In genomic region chr14:24801024-24801423, GRCh38 we compare ENCODE assay signal across 33 cellular contexts.
DNase-seq lines count a peak whose midpoint lies in the region; ATAC-seq, FAIRE-seq and TF ChIP-seq lines count a peak whose summit lies in the region.
"Had no signal": no experiment of that assay in that cellular context is flagged by ENCODE, and none has a peak within 500 bp of the region (broad histone marks: within the 10 kb centered on the region; RNA-seq: fewer than 3 reads in every experiment).

No MANE protein-coding gene starts in this region.

- H3K9me3 ChIP-seq in HepG2 (ENCODE audit: low read length) (no peaks in the 10 kb centered on the region), right lobe of liver (no peaks in the 10 kb centered on the region)
- H3K9me3 ChIP-seq: A549; BE2C; BLaER1; BLaER1 treated with 17β-estradiol and CSF1 and Interleukin-3, amounts not matched to agents 10 nM and 100 nM; Caco-2 had no signal

- no peaks in the 10 kb centered on the region for H3K36me3 ChIP-seq in HepG2 (replicated peaks in 1 of 2; ENCODE audit: control insufficient read depth in 1 of 2, insufficient read depth in 2 of 2, low read length in 2 of 2)
- no peaks in the 10 kb centered on the region for H3K36me3 ChIP-seq in right lobe of liver
- H3K36me3 ChIP-seq: BE2C; BLaER1; BLaER1 treated with 17β-estradiol and CSF1 and Interleukin-3, amounts not matched to agents 10 nM and 100 nM had no signal

- H3K4me1 ChIP-seq in HepG2 (ENCODE audit: insufficient read depth, low read length) (peaks cover 32% of the 10 kb centered on the region), right lobe of liver (peaks cover 0 to 2% (median 0%) of the 10 kb centered on the region in 4 donors)
- H3K4me1 ChIP-seq: A549, BE2C, BLaER1 had no signal

- no peak overlapping the region for H3K4me3 Mint-ChIP-seq in activated T-cell treated with anti-CD3 and anti-CD28 coated beads, Interleukin-2, amount 50 U/mL, for 72 hours
- H3K4me3 Mint-ChIP-seq: B cell; CD14-positive monocyte; CD4-positive, alpha-beta T cell; CD4-positive, CD25-positive, alpha-beta regulatory T cell; CD8-positive, alpha-beta memory T cell; CD8-positive, alpha-beta T cell had no signal

- no peak for DNase-seq in activated T-cell treated with anti-CD3 and anti-CD28 coated beads, Interleukin-2, amount 50 U/mL, for 72 hours
- DNase-seq in activated T-cell treated with anti-CD3 and anti-CD28 coated beads, Interleukin-2, amount 50 U/mL, for 48 hours = no peak
- DNase-seq in HepG2 (ENCODE audit: low spot score) (no peak), right lobe of liver (no peak)
- DNase-seq: 8988T; ACHN; AML-193; BE2C; C1 segment of cervical spinal cord; Caco-2; Calu3; CD4-positive, alpha-beta memory T cell; CD4-positive, alpha-beta T cell; CD4-positive, CD25-positive, alpha-beta regulatory T cell; CD8-positive, alpha-beta memory T cell; CD8-positive, alpha-beta T cell; COR-L47; DMS 273 treated with DMSO at 0.1 percent for 48 hours; DMS153; DMS53; DMS79; DMS79 treated with DMSO at 0.1 percent for 48 hours; DND-41; EL had no signal

- H3K36me3 Mint-ChIP-seq in activated T-cell treated with anti-CD3 and anti-CD28 coated beads, Interleukin-2, amount 50 U/mL, for 72 hours (ENCODE audit: insufficient read depth in 2 of 2) = no peaks in the 10 kb centered on the region
- H3K36me3 Mint-ChIP-seq: CD14-positive monocyte; CD4-positive, alpha-beta memory T cell; CD4-positive, CD25-positive, alpha-beta regulatory T cell; CD8-positive, alpha-beta memory T cell; CD8-positive, alpha-beta T cell had no signal

- CTCF ChIA-PET in HepG2 (lab: Yijun Ruan, JAX; ENCODE audit: low intra/inter-chr PET ratio, low total read pairs) = no interaction called here

- H3K27me3 Mint-ChIP-seq in activated T-cell treated with anti-CD3 and anti-CD28 coated beads, Interleukin-2, amount 50 U/mL, for 72 hours (ENCODE audit: low read depth) = no peaks in the 10 kb centered on the region

- H3K4me2 ChIP-seq in HepG2 (ENCODE audit: low read depth, low read length) = no peak overlapping the region
- H3K4me2 ChIP-seq: A549; BLaER1; BLaER1 treated with 17β-estradiol and CSF1 and Interleukin-3, amounts not matched to agents 10 nM and 100 nM had no signal

- H3K27me3 ChIP-seq in HepG2 (ENCODE audit: control insufficient read depth in 1 of 2, insufficient read depth in 2 of 2, low read length in 2 of 2) = no peaks in the 10 kb centered on the region
- no peaks in the 10 kb centered on the region for H3K27me3 ChIP-seq in right lobe of liver
- H3K27me3 ChIP-seq: BE2C; BLaER1; BLaER1 treated with 17β-estradiol and CSF1 and Interleukin-3, amounts not matched to agents 10 nM and 100 nM had no signal

- no peak for FAIRE-seq in HepG2 (lab: Jason Lieb, UNC)
- FAIRE-seq: A204.1, A549, D721Med had no signal

- H3K9ac ChIP-seq in HepG2 (ENCODE audit: insufficient read depth, low read depth, low read length) = no peak overlapping the region
- H3K9ac ChIP-seq: BLaER1; BLaER1 treated with 17β-estradiol and CSF1 and Interleukin-3, amounts not matched to agents 10 nM and 100 nM had no signal

- ATAC-seq in activated T-cell treated with anti-CD3 and anti-CD28 coated beads, Interleukin-2, amount 50 U/mL, for 72 hours (replicated peaks in 1 of 2) = no peak
- ATAC-seq in HepG2 = no peak
- ATAC-seq in right lobe of liver = no peak
- ATAC-seq: A549; CD8-positive, alpha-beta T cell had no signal

- BruUV-seq in HepG2 (replicated peaks; lab: Mats Ljungman, UMichigan) = no TSS peak

- H3K9me3 Mint-ChIP-seq in activated T-cell treated with anti-CD3 and anti-CD28 coated beads, Interleukin-2, amount 50 U/mL, for 72 hours = no peaks in the 10 kb centered on the region
- H3K9me3 Mint-ChIP-seq: CD4-positive, alpha-beta T cell; CD8-positive, alpha-beta memory T cell; CD8-positive, alpha-beta T cell had no signal

- H3K79me2 ChIP-seq in HepG2 (ENCODE audit: insufficient read depth, low read length) = no peaks in the 10 kb centered on the region

- no peak overlapping the region for H3K4me3 ChIP-seq in HepG2 (replicated peaks in 1 of 3; ENCODE audit: insufficient read depth in 1 of 3, low read depth in 2 of 3, low read length in 3 of 3)
- H3K4me3 ChIP-seq in right lobe of liver = no peak overlapping the region
- H3K4me3 ChIP-seq: A549; BLaER1; BLaER1 treated with 17β-estradiol and CSF1 and Interleukin-3, amounts not matched to agents 10 nM and 100 nM had no signal

- TF ChIP-seq CTCF in HepG2 (CRISPR knock-in tag; IDR thresholded peaks at IDR 0.05) (no peak), right lobe of liver (IDR thresholded peaks at IDR 0.05) (no peak)

- no peak overlapping the region for H3K27ac ChIP-seq in HepG2 (ENCODE audit: extremely low read length, insufficient read depth, low read length)
- no peak overlapping the region for H3K27ac ChIP-seq in right lobe of liver
- H3K27ac ChIP-seq: 22Rv1; A549; BLaER1; BLaER1 treated with 17β-estradiol and CSF1 and Interleukin-3, amounts not matched to agents 10 nM and 100 nM; C4-2B had no signal

- POLR2A ChIA-PET in HepG2 (lab: Yijun Ruan, JAX) = no interaction called here

- no peak for TF ChIP-seq POLR2A in HepG2 (IDR thresholded peaks at IDR 0.05; ENCODE audit: insufficient read depth in 1 of 2, low read depth in 2 of 2, low read length in 2 of 2)
- TF ChIP-seq POLR2A in right lobe of liver (IDR thresholded peaks at IDR 0.05) = no peak

- 66% methylated on average over 1 of the region's 1 CpG for WGBS in HepG2 (ENCODE audit: low lambda C conversion rate)
- whole genome bisulfite sequencing in right lobe of liver (ENCODE audit: insufficient coverage, low coverage, low lambda C conversion rate, missing lambda C conversion rate) = 70% methylated on average over 1 of the region's 1 CpG

- peaks cover 6% of the 10 kb centered on the region for H3K4me1 Mint-ChIP-seq in activated T-cell treated with anti-CD3 and anti-CD28 coated beads, Interleukin-2, amount 50 U/mL, for 72 hours (ENCODE audit: low read depth)
- H3K4me1 Mint-ChIP-seq: CD4-positive, alpha-beta memory T cell; CD4-positive, CD25-positive, alpha-beta regulatory T cell had no signal

- in situ Hi-C loops in HepG2 (cut with HindIII; ENCODE audit: extremely low pct_ligation_motif_present, low pct_unique_long_range_greater_than_20kb) = no loop called here

- H3K27ac Mint-ChIP-seq in activated T-cell treated with anti-CD3 and anti-CD28 coated beads, Interleukin-2, amount 50 U/mL, for 72 hours = peak overlapping the region; percentile 5
- H3K27ac Mint-ChIP-seq: B cell; CD4-positive, alpha-beta memory T cell; CD4-positive, alpha-beta T cell; CD4-positive, CD25-positive, alpha-beta regulatory T cell; CD8-positive, alpha-beta memory T cell; CD8-positive, alpha-beta T cell had no signal

- TF ChIP-seq RAD21 in HepG2 (CRISPR knock-in tag; IDR thresholded peaks at IDR 0.05) = no peak

- no peak overlapping the region for H2AFZ ChIP-seq in HepG2 (ENCODE audit: low read length)

- intact Hi-C loops in HepG2 (cut with micrococcal nuclease; ENCODE audit: unreplicated experiment) = no loop called here
- intact Hi-C loops in right lobe of liver (cut with DNase I) = loop anchor here (5.0 to 10.0 kb wide), 3 partner anchors 56 to 336 kb away; no protein-coding TSS in a partner anchor

- H4K20me1 ChIP-seq in HepG2 (ENCODE audit: insufficient read depth, low read length) = no peaks in the 10 kb centered on the region
- H4K20me1 ChIP-seq: BLaER1; BLaER1 treated with 17β-estradiol and CSF1 and Interleukin-3, amounts not matched to agents 10 nM and 100 nM had no signal

- TF ChIP-seq EP300 in HepG2 (IDR thresholded peaks at IDR 0.05; ENCODE audit: low read depth in 2 of 2, low read length in 2 of 2) (no peak; a peak in 1 of 4 replicates), HepG2 (CRISPR knock-in tag; IDR thresholded peaks at IDR 0.05; ENCODE audit: borderline replicate concordance) (no peak)

TF ChIP-seq in HepG2, 621 proteins besides CTCF, POLR2A, EP300 and RAD21:
- TF ChIP-seq SOX13 (IDR thresholded peaks at IDR 0.05) (no peak), SOX13 (CRISPR knock-in tag; conservative IDR thresholded peaks at IDR 0.05 in 1 of 2, IDR thresholded peaks at IDR 0.05 in 1 of 2) (no peak), DPF2 (CRISPR knock-in tag; IDR thresholded peaks at IDR 0.05; ENCODE audit: borderline replicate concordance, low read depth) (no peak), ZNF629 (CRISPR knock-in tag; conservative IDR thresholded peaks at IDR 0.05) (no peak), ARID2 (CRISPR knock-in tag; IDR thresholded peaks at IDR 0.05; ENCODE audit: borderline replicate concordance) (no peak), REL (CRISPR knock-in tag; conservative IDR thresholded peaks at IDR 0.05) (no peak), ZBTB38 (CRISPR knock-in tag; IDR thresholded peaks at IDR 0.05) (no peak), ZFP36 (IDR thresholded peaks at IDR 0.05; ENCODE audit: borderline replicate concordance, low read depth, low read length, partially characterized antibody) (no peak), ZNF468 (CRISPR knock-in tag; IDR thresholded peaks at IDR 0.05) (no peak), KDM2A (CRISPR knock-in tag; IDR thresholded peaks at IDR 0.05; ENCODE audit: borderline replicate concordance, low read depth) (no peak), ZNF530 (CRISPR knock-in tag; IDR thresholded peaks at IDR 0.05; ENCODE audit: low read depth) (no peak), U2AF2 (IDR thresholded peaks at IDR 0.05; ENCODE audit: low read depth, low read length) (no peak), NR2C2 (CRISPR knock-in tag; IDR thresholded peaks at IDR 0.05; ENCODE audit: borderline replicate concordance) (no peak), ZNF335 (CRISPR knock-in tag; IDR thresholded peaks at IDR 0.05) (no peak), RARA (CRISPR knock-in tag; IDR thresholded peaks at IDR 0.05) (peak; percentile 50; the same call in 1 of the 2 replicates), NR2F6 (IDR thresholded peaks at IDR 0.05) (peak; percentile 56; the same call in 1 of the 2 replicates), NR2F6 (CRISPR knock-in tag; IDR thresholded peaks at IDR 0.05) (peak; percentile 40; the same call in 1 of the 2 replicates)
TF ChIP-seq in HepG2: peak in this region for 2.
